1 cellular context compared by ENCODE assay signal in genomic region chr14:33916663-33917565, GRCh38.
A peak's percentile ranks its signal among the peaks of the same experiment; 100 is the strongest.
TF ChIP-seq lines count a peak whose summit lies in the region.

No MANE protein-coding gene starts in this region.

TF ChIP-seq in K562, 482 proteins besides CTCF, POLR2A, EP300 and RAD21 (continued from another document and continues in another):
- TF ChIP-seq CREB5 (CRISPR knock-in tag; IDR thresholded peaks at IDR 0.05) (no peak), MTA2 (IDR thresholded peaks at IDR 0.05; ENCODE audit: low read depth) (peak; percentile 73), NR3C1 (CRISPR knock-in tag; IDR thresholded peaks at IDR 0.05) (no peak), FOXJ2 (tag; IDR thresholded peaks at IDR 0.05) (peak; percentile 60), RUNX1 (IDR thresholded peaks at IDR 0.05; ENCODE audit: low read depth) (no peak), ZNF639 (CRISPR knock-in tag; conservative IDR thresholded peaks at IDR 0.05 in 1 of 2, IDR thresholded peaks at IDR 0.05 in 1 of 2) (0 out of 4 replicates have a peak, but pooled peaks of 1 of the 2 experiments have one; percentile 9), ZEB2 (IDR thresholded peaks at IDR 0.05) (peak; percentile 81), MTA1 (IDR thresholded peaks at IDR 0.05; ENCODE audit: borderline replicate concordance) (peak; percentile 60; the same call in 1 of the 2 replicates), NCOA1 (IDR thresholded peaks at IDR 0.05; ENCODE audit: low read depth) (peak; percentile 76), ZFPM2 (CRISPR knock-in tag; IDR thresholded peaks at IDR 0.05) (no peak), SRSF3 (IDR thresholded peaks at IDR 0.05; ENCODE audit: insufficient read depth, low read length) (no peak), ZNF79 (CRISPR knock-in tag; IDR thresholded peaks at IDR 0.05; ENCODE audit: low read depth) (no peak), RFX1 (IDR thresholded peaks at IDR 0.05) (no peak), ATF6 (CRISPR knock-in tag; IDR thresholded peaks at IDR 0.05) (no peak), SMAD1 (IDR thresholded peaks at IDR 0.05; ENCODE audit: low read depth, low read length, partially characterized antibody) (no peak), POLR2H (tag; IDR thresholded peaks at IDR 0.05; ENCODE audit: low read depth) (no peak), NBN (IDR thresholded peaks at IDR 0.05; ENCODE audit: low read depth) (no peak), NCOA2 (IDR thresholded peaks at IDR 0.05; ENCODE audit: partially characterized antibody in 2 of 2) (peak in 1 of 2 experiments; percentile 48), SIX5 (IDR thresholded peaks at IDR 0.05; ENCODE audit: borderline replicate concordance in 1 of 2, insufficient read depth in 1 of 2, low read depth in 1 of 2, low read length in 2 of 2) (no peak), JUNB (CRISPR knock-in tag; conservative IDR thresholded peaks at IDR 0.05) (no peak), DACH1 (IDR thresholded peaks at IDR 0.05; ENCODE audit: partially characterized antibody) (no peak), MTF1 (CRISPR knock-in tag; IDR thresholded peaks at IDR 0.05; ENCODE audit: borderline replicate concordance) (no peak), NR4A1 (CRISPR knock-in tag; IDR thresholded peaks at IDR 0.05) (no peak), NR4A1 (tag; IDR thresholded peaks at IDR 0.05) (no peak), MAFF (IDR thresholded peaks at IDR 0.05; ENCODE audit: low read length) (peak; percentile 77; the same call in 1 of the 2 replicates), ZNF696 (CRISPR knock-in tag; conservative IDR thresholded peaks at IDR 0.05) (no peak), PYGO2 (tag; IDR thresholded peaks at IDR 0.05) (no peak), THRAP3 (IDR thresholded peaks at IDR 0.05; ENCODE audit: borderline replicate concordance) (no peak), MCM2 (IDR thresholded peaks at IDR 0.05; ENCODE audit: low read depth) (no peak), PRDM10 (IDR thresholded peaks at IDR 0.05; ENCODE audit: partially characterized antibody) (no peak), PURB (CRISPR knock-in tag; IDR thresholded peaks at IDR 0.05; ENCODE audit: low read depth) (no peak), ZNF740 (CRISPR knock-in tag; IDR thresholded peaks at IDR 0.05) (no peak), ZNF740 (tag; IDR thresholded peaks at IDR 0.05) (no peak), TRIM24 (IDR thresholded peaks at IDR 0.05) (peak in 1 of 2 experiments; percentile 72; a peak in 3 of 4 replicates), ZNF175 (CRISPR knock-in tag; IDR thresholded peaks at IDR 0.05; ENCODE audit: low read depth) (no peak), ZNF23 (CRISPR knock-in tag; IDR thresholded peaks at IDR 0.05) (no peak), ASH1L (IDR thresholded peaks at IDR 0.05; ENCODE audit: borderline replicate concordance, low read depth, partially characterized antibody) (no peak), NUFIP1 (IDR thresholded peaks at IDR 0.05; ENCODE audit: partially characterized antibody) (no peak), GATAD2B (IDR thresholded peaks at IDR 0.05; ENCODE audit: borderline replicate concordance) (peak; percentile 62; the same call in 1 of the 2 replicates), MTA3 (IDR thresholded peaks at IDR 0.05; ENCODE audit: borderline replicate concordance) (no peak), SIN3B (IDR thresholded peaks at IDR 0.05; ENCODE audit: low read depth) (no peak), DDX20 (tag; IDR thresholded peaks at IDR 0.05; ENCODE audit: low read depth) (no peak), CBFA2T2 (conservative IDR thresholded peaks at IDR 0.05) (peak; percentile 82), MAFK (IDR thresholded peaks at IDR 0.05; ENCODE audit: low read length) (peak; percentile 82), PTTG1 (tag; IDR thresholded peaks at IDR 0.05; ENCODE audit: low read depth) (no peak), TCF3 (CRISPR knock-in tag; IDR thresholded peaks at IDR 0.05) (peak; percentile 81), ZNF77 (CRISPR knock-in tag; IDR thresholded peaks at IDR 0.05) (no peak), ZBTB12 (CRISPR knock-in tag; IDR thresholded peaks at IDR 0.05) (no peak), ATF4 (CRISPR knock-in tag; IDR thresholded peaks at IDR 0.05) (no peak), ZNF431 (CRISPR knock-in tag; IDR thresholded peaks at IDR 0.05) (no peak), ETS1 (conservative IDR thresholded peaks at IDR 0.05; ENCODE audit: control insufficient read depth, low read depth, low read length) (no peak), PREB (CRISPR knock-in tag; IDR thresholded peaks at IDR 0.05) (no peak), TCF7 (IDR thresholded peaks at IDR 0.05; ENCODE audit: borderline replicate concordance) (no peak), XRCC4 (IDR thresholded peaks at IDR 0.05; ENCODE audit: extremely low read depth, insufficient read depth, insufficient read length) (no peak), E2F6 (IDR thresholded peaks at IDR 0.05; ENCODE audit: borderline replicate concordance in 1 of 2, extremely low read depth in 1 of 2, insufficient read depth in 1 of 2, insufficient read length in 1 of 2, low read depth in 1 of 2, low read length in 1 of 2, poor library complexity in 1 of 2, severe bottlenecking in 1 of 2) (no peak), HINFP (tag; conservative IDR thresholded peaks at IDR 0.05; ENCODE audit: low read depth) (no peak), NELFE (IDR thresholded peaks at IDR 0.05; ENCODE audit: insufficient read depth, insufficient read length) (no peak), RHOXF2B (CRISPR knock-in tag; conservative IDR thresholded peaks at IDR 0.05) (no peak)
